In the genomic region with DNA sequence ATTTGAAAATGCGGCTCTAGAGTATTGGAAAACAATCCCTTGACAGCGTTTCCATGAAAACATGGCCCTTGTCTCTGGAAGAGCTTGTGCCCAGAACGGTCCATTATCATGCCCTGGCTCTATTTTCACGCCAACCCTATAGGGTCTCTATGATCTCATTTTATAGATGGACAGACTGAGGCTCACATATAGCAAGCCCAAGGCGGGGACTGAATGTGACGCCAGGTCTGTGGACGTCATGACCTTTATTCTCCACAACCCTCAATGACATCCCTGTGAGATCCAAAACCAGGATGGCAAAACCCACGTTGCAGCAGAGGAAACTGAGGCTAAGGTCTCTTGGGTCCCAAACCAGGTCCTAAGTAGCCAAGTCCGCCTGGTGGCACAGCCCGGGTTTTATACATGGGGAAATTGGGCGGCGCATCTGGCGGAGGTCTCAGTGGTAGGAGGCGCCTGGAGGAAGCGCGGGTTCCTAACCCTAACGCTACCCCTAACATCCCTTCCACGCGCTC, we compare ENCODE assay signal across 1 cellular context.
TF ChIP-seq lines count a peak whose summit lies in the region.

No MANE protein-coding gene starts in this region.

TF ChIP-seq in HepG2, 621 proteins besides CTCF, POLR2A, EP300 and RAD21 (continues in another document):
- no peak for TF ChIP-seq ETS1 (CRISPR knock-in tag; IDR thresholded peaks at IDR 0.05)
- TF ChIP-seq KDM1A (CRISPR knock-in tag; IDR thresholded peaks at IDR 0.05), result 0 out of 2 replicates have a peak, but pooled peaks have one; percentile 19
- no peak for TF ChIP-seq ATF5 (CRISPR knock-in tag; IDR thresholded peaks at IDR 0.05; ENCODE audit: low read depth)
- TF ChIP-seq ZNF235 (CRISPR knock-in tag; IDR thresholded peaks at IDR 0.05; ENCODE audit: borderline replicate concordance), result peak; percentile 66; the same call in 1 of the 2 replicates
- no peak; the same call in 1 of the 2 replicates for TF ChIP-seq ELF3 (CRISPR knock-in tag; IDR thresholded peaks at IDR 0.05)
- TF ChIP-seq, protein P1, sequence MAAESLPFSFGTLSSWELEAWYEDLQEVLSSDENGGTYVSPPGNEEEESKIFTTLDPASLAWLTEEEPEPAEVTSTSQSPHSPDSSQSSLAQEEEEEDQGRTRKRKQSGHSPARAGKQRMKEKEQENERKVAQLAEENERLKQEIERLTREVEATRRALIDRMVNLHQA (CRISPR knock-in tag; IDR thresholded peaks at IDR 0.05), result no peak
- no peak for TF ChIP-seq HMGXB3 (CRISPR knock-in tag; IDR thresholded peaks at IDR 0.05; ENCODE audit: borderline replicate concordance)
- TF ChIP-seq, protein P2, sequence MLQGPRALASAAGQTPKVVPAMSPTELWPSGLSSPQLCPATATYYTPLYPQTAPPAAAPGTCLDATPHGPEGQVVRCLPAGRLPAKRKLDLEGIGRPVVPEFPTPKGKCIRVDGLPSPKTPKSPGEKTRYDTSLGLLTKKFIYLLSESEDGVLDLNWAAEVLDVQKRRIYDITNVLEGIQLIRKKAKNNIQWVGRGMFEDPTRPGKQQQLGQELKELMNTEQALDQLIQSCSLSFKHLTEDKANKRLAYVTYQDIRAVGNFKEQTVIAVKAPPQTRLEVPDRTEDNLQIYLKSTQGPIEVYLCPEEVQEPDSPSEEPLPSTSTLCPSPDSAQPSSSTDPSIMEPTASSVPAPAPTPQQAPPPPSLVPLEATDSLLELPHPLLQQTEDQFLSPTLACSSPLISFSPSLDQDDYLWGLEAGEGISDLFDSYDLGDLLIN (CRISPR knock-in tag; IDR thresholded peaks at IDR 0.05; ENCODE audit: borderline replicate concordance), result no peak
- TF ChIP-seq KMT2B (CRISPR knock-in tag; IDR thresholded peaks at IDR 0.05), result 0 out of 2 replicates have a peak, but pooled peaks have one; percentile 7
- TF ChIP-seq, protein P3, sequence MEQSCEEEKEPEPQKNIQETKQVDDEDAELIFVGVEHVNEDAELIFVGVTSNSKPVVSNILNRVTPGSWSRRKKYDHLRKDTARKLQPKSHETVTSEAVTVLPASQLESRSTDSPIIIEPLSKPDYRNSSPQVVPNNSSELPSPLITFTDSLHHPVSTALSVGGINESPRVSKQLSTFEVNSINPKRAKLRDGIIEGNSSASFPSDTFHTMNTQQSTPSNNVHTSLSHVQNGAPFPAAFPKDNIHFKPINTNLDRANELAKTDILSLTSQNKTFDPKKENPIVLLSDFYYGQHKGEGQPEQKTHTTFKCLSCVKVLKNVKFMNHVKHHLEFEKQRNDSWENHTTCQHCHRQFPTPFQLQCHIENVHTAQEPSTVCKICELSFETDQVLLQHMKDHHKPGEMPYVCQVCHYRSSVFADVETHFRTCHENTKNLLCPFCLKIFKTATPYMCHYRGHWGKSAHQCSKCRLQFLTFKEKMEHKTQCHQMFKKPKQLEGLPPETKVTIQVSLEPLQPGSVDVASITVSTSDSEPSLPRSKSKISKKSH (CRISPR knock-in tag; IDR thresholded peaks at IDR 0.05; ENCODE audit: borderline replicate concordance), result 0 out of 2 replicates have a peak, but pooled peaks have one; percentile 10
- TF ChIP-seq FOXK1 (CRISPR knock-in tag; IDR thresholded peaks at IDR 0.05; ENCODE audit: borderline replicate concordance, low read depth), result peak; percentile 16; the same call in 1 of the 2 replicates
- TF ChIP-seq, protein P4, sequence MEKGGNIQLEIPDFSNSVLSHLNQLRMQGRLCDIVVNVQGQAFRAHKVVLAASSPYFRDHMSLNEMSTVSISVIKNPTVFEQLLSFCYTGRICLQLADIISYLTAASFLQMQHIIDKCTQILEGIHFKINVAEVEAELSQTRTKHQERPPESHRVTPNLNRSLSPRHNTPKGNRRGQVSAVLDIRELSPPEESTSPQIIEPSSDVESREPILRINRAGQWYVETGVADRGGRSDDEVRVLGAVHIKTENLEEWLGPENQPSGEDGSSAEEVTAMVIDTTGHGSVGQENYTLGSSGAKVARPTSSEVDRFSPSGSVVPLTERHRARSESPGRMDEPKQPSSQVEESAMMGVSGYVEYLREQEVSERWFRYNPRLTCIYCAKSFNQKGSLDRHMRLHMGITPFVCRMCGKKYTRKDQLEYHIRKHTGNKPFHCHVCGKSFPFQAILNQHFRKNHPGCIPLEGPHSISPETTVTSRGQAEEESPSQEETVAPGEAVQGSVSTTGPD (CRISPR knock-in tag; IDR thresholded peaks at IDR 0.05), result peak; percentile 44; the same call in 1 of the 2 replicates
- no peak for TF ChIP-seq EHMT2 (IDR thresholded peaks at IDR 0.05; ENCODE audit: borderline replicate concordance, low read depth, low read length)
- TF ChIP-seq RARA (CRISPR knock-in tag; IDR thresholded peaks at IDR 0.05), result no peak
- TF ChIP-seq ZNF724P (CRISPR knock-in tag; IDR thresholded peaks at IDR 0.05; ENCODE audit: borderline replicate concordance), result no peak
- peak; percentile 85 for TF ChIP-seq ZMYM3 (CRISPR knock-in tag; IDR thresholded peaks at IDR 0.05)
- TF ChIP-seq RCOR2 (CRISPR knock-in tag; IDR thresholded peaks at IDR 0.05), result 0 out of 2 replicates have a peak, but pooled peaks have one; percentile 40
- TF ChIP-seq, protein P5, sequence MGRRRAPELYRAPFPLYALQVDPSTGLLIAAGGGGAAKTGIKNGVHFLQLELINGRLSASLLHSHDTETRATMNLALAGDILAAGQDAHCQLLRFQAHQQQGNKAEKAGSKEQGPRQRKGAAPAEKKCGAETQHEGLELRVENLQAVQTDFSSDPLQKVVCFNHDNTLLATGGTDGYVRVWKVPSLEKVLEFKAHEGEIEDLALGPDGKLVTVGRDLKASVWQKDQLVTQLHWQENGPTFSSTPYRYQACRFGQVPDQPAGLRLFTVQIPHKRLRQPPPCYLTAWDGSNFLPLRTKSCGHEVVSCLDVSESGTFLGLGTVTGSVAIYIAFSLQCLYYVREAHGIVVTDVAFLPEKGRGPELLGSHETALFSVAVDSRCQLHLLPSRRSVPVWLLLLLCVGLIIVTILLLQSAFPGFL (CRISPR knock-in tag; IDR thresholded peaks at IDR 0.05), result no peak
- no peak for TF ChIP-seq RNF2 (conservative IDR thresholded peaks at IDR 0.05; ENCODE audit: low read depth)
- 0 out of 2 replicates have a peak, but pooled peaks have one; percentile 14 for TF ChIP-seq ZIK1 (CRISPR knock-in tag; IDR thresholded peaks at IDR 0.05; ENCODE audit: borderline replicate concordance, low read depth)
- TF ChIP-seq PHF20 (CRISPR knock-in tag; IDR thresholded peaks at IDR 0.05), result no peak
- 0 out of 2 replicates have a peak, but pooled peaks have one; percentile 9 for TF ChIP-seq SMAD3 (CRISPR knock-in tag; IDR thresholded peaks at IDR 0.05)
- no peak for TF ChIP-seq ATF7 (IDR thresholded peaks at IDR 0.05)
- TF ChIP-seq ATF7 (CRISPR knock-in tag; IDR thresholded peaks at IDR 0.05), result 0 out of 2 replicates have a peak, but pooled peaks have one; percentile 65
- TF ChIP-seq ERF (CRISPR knock-in tag; IDR thresholded peaks at IDR 0.05), result no peak
- TF ChIP-seq THAP9 (CRISPR knock-in tag; IDR thresholded peaks at IDR 0.05; ENCODE audit: borderline replicate concordance), result no peak
- TF ChIP-seq NPAS2 (CRISPR knock-in tag; IDR thresholded peaks at IDR 0.05; ENCODE audit: borderline replicate concordance), result no peak
- TF ChIP-seq HOXD1 (CRISPR knock-in tag; IDR thresholded peaks at IDR 0.05), result 0 out of 2 replicates have a peak, but pooled peaks have one; percentile 42
- TF ChIP-seq, protein P6, sequence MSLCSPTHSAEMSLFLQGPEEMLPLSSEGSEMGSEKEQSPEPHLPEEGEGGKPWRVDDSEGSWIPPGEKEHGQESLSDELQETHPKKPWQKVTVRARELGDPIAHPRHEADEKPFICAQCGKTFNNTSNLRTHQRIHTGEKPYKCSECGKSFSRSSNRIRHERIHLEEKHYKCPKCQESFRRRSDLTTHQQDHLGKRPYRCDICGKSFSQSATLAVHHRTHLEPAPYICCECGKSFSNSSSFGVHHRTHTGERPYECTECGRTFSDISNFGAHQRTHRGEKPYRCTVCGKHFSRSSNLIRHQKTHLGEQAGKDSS (CRISPR knock-in tag; IDR thresholded peaks at IDR 0.05; ENCODE audit: borderline replicate concordance, low read depth), result no peak
- TF ChIP-seq LRRFIP1 (CRISPR knock-in tag; conservative IDR thresholded peaks at IDR 0.05), result no peak
- TF ChIP-seq SOX5 (CRISPR knock-in tag; IDR thresholded peaks at IDR 0.05; ENCODE audit: borderline replicate concordance), result 0 out of 2 replicates have a peak, but pooled peaks have one; percentile 7
